Comparison of ENCODE assay signal across 1 cellular context in genomic region chrX:49269010-49269767, GRCh38.
TF ChIP-seq lines count a peak whose summit lies in the region.

No MANE protein-coding gene starts in this region.

TF ChIP-seq in K562, 482 proteins besides CTCF, POLR2A, EP300 and RAD21 (continues in another document):
- TF ChIP-seq GTF2F1 (IDR thresholded peaks at IDR 0.05; ENCODE audit: low read depth, low read length) (0 out of 2 replicates have a peak, but pooled peaks have one; percentile 33), NR2C1 (IDR thresholded peaks at IDR 0.05) (no peak), NR2C1 (tag; IDR thresholded peaks at IDR 0.05) (no peak), ZNF175 (CRISPR knock-in tag; IDR thresholded peaks at IDR 0.05; ENCODE audit: low read depth) (0 out of 2 replicates have a peak, but pooled peaks have one; percentile 39), NFIC (IDR thresholded peaks at IDR 0.05) (peak; percentile 92), L3MBTL2 (IDR thresholded peaks at IDR 0.05) (peak; percentile 69), HOXB6 (CRISPR knock-in tag; IDR thresholded peaks at IDR 0.05; ENCODE audit: borderline replicate concordance) (no peak), CREB1 (IDR thresholded peaks at IDR 0.05) (peak; percentile 88), CREB1 (CRISPR knock-in tag; IDR thresholded peaks at IDR 0.05) (peak; percentile 87), SUPT5H (IDR thresholded peaks at IDR 0.05) (peak; percentile 79), NRF1 (conservative IDR thresholded peaks at IDR 0.05 in 1 of 2, IDR thresholded peaks at IDR 0.05 in 1 of 2) (peak; percentile 64 to 72), MNT (conservative IDR thresholded peaks at IDR 0.05) (peak in 1 of 2 experiments; percentile 34; a peak in 1 of 4 replicates), MCM5 (IDR thresholded peaks at IDR 0.05; ENCODE audit: low read depth) (no peak), RFX7 (CRISPR knock-in tag; IDR thresholded peaks at IDR 0.05) (no peak), ZNF644 (tag; IDR thresholded peaks at IDR 0.05; ENCODE audit: low read depth) (no peak), EGR1 (conservative IDR thresholded peaks at IDR 0.05) (peak; percentile 99), TFAP4 (CRISPR knock-in tag; IDR thresholded peaks at IDR 0.05; ENCODE audit: borderline replicate concordance) (peak; percentile 44; the same call in 1 of the 2 replicates), SP2 (IDR thresholded peaks at IDR 0.05; ENCODE audit: extremely low read depth, low read depth, low read length, poor library complexity, severe bottlenecking) (peak; percentile 68), PRDM10 (IDR thresholded peaks at IDR 0.05; ENCODE audit: partially characterized antibody) (peak; percentile 95), POLR2H (tag; IDR thresholded peaks at IDR 0.05; ENCODE audit: low read depth) (peak; percentile 67), ZNF77 (CRISPR knock-in tag; IDR thresholded peaks at IDR 0.05) (no peak), MBD2 (IDR thresholded peaks at IDR 0.05; ENCODE audit: borderline replicate concordance, low read depth) (peak; percentile 97), PRPF4 (IDR thresholded peaks at IDR 0.05; ENCODE audit: insufficient read depth, low read depth, low read length, poor library complexity, severe bottlenecking) (no peak), ZNF316 (IDR thresholded peaks at IDR 0.05) (no peak), HNRNPLL (IDR thresholded peaks at IDR 0.05; ENCODE audit: low read depth, low read length, poor library complexity, severe bottlenecking) (peak; percentile 55), PKNOX1 (IDR thresholded peaks at IDR 0.05) (peak; percentile 87), HBP1 (CRISPR knock-in tag; IDR thresholded peaks at IDR 0.05) (0 out of 2 replicates have a peak, but pooled peaks have one; percentile 44), TAF9B (IDR thresholded peaks at IDR 0.05; ENCODE audit: partially characterized antibody) (peak; percentile 34), ZNF695 (CRISPR knock-in tag; IDR thresholded peaks at IDR 0.05) (no peak), ATF3 (IDR thresholded peaks at IDR 0.05) (0 out of 2 replicates have a peak, but pooled peaks have one; percentile 20), ATF3 (CRISPR knock-in tag; conservative IDR thresholded peaks at IDR 0.05) (no peak), ZFPM2 (CRISPR knock-in tag; IDR thresholded peaks at IDR 0.05) (no peak), EHMT2 (IDR thresholded peaks at IDR 0.05) (peak; percentile 46; the same call in 1 of the 2 replicates), TAF7 (tag; IDR thresholded peaks at IDR 0.05) (0 out of 2 replicates have a peak, but pooled peaks have one; percentile 49), BRD9 (IDR thresholded peaks at IDR 0.05; ENCODE audit: low read depth, partially characterized antibody) (peak; percentile 40), NEUROD1 (IDR thresholded peaks at IDR 0.05; ENCODE audit: borderline replicate concordance, low read depth, low read length, partially characterized antibody) (peak; percentile 92), HINFP (tag; conservative IDR thresholded peaks at IDR 0.05; ENCODE audit: low read depth) (no peak), TBP (optimal IDR thresholded peaks at IDR 0.05; ENCODE audit: low read depth, low read length) (peak; percentile 62), YY1 (IDR thresholded peaks at IDR 0.05; ENCODE audit: borderline replicate concordance in 1 of 3, control insufficient read depth in 1 of 3, extremely low read depth in 1 of 3, insufficient read depth in 3 of 3, insufficient read length in 1 of 3, insufficient replicate concordance in 2 of 3, low read depth in 1 of 3, low read length in 2 of 3) (peak in 1 of 3 experiments; percentile 67), XRCC5 (IDR thresholded peaks at IDR 0.05; ENCODE audit: low read depth, low read length) (no peak), KLF1 (tag; IDR thresholded peaks at IDR 0.05) (no peak), CHAMP1 (IDR thresholded peaks at IDR 0.05) (no peak), C11orf30 (IDR thresholded peaks at IDR 0.05; ENCODE audit: low read depth) (peak; percentile 68), RFX5 (IDR thresholded peaks at IDR 0.05; ENCODE audit: low read depth, low read length) (peak; percentile 20; the same call in 1 of the 2 replicates), E2F5 (CRISPR knock-in tag; IDR thresholded peaks at IDR 0.05) (no peak), NFRKB (IDR thresholded peaks at IDR 0.05; ENCODE audit: low read depth) (peak; percentile 77; the same call in 1 of the 2 replicates), NCOA2 (IDR thresholded peaks at IDR 0.05; ENCODE audit: partially characterized antibody in 2 of 2) (no peak), NFYB (IDR thresholded peaks at IDR 0.05; ENCODE audit: extremely low read depth, insufficient read length) (peak; percentile 68), FOXK2 (conservative IDR thresholded peaks at IDR 0.05 in 1 of 2, IDR thresholded peaks at IDR 0.05 in 1 of 2; ENCODE audit: low read depth in 2 of 2) (no peak; a peak in 2 of 4 replicates), NFE2 (IDR thresholded peaks at IDR 0.05; ENCODE audit: low read depth) (no peak), SPI1 (IDR thresholded peaks at IDR 0.05; ENCODE audit: borderline replicate concordance, low read depth, low read length) (no peak), MIER1 (IDR thresholded peaks at IDR 0.05; ENCODE audit: low read depth) (no peak), MEF2A (IDR thresholded peaks at IDR 0.05; ENCODE audit: control insufficient read depth, low read depth, low read length) (no peak), ZNF764 (CRISPR knock-in tag; IDR thresholded peaks at IDR 0.05; ENCODE audit: low read depth) (no peak), RBBP5 (IDR thresholded peaks at IDR 0.05; ENCODE audit: borderline replicate concordance, insufficient read depth, low read length, poor library complexity, severe bottlenecking) (no peak), ETV1 (tag; conservative IDR thresholded peaks at IDR 0.05; ENCODE audit: low read depth) (no peak), HES1 (IDR thresholded peaks at IDR 0.05; ENCODE audit: low read depth) (0 out of 2 replicates have a peak, but pooled peaks have one; percentile 15)
